In genomic region chr14:71117839-71118743, GRCh38 we compare ENCODE assay signal across 9 cellular contexts.
DNase-seq lines count a peak whose midpoint lies in the region; TF ChIP-seq lines count a peak whose summit lies in the region.
"Had no signal": no experiment of that assay in that cellular context is flagged by ENCODE, and none has a peak within 500 bp of the region (broad histone marks: within the 10 kb centered on the region; RNA-seq: fewer than 3 reads in every experiment).

No MANE protein-coding gene starts in this region.

- H3K27me3 ChIP-seq in mammary epithelial cell (ENCODE audit: insufficient read depth, low read length): no peaks in the 10 kb centered on the region
- H3K27me3 ChIP-seq in mucosa of rectum (ENCODE audit: control insufficient read depth in 2 of 2, insufficient read depth in 2 of 2, low read length in 2 of 2): no peaks in the 10 kb centered on the region

- dilution Hi-C loops in mammary epithelial cell (cut with HindIII; ENCODE audit: low sequenced_read_pairs): no loop called here

- TSS peak; percentile 87 for BruUV-seq in mammary epithelial cell (replicated peaks; lab: Mats Ljungman, UMichigan)

- CTCF ChIA-PET in mammary epithelial cell (lab: Charles Lee; ENCODE audit: low non-redundant PET): no interaction called here

- H3K9ac ChIP-seq in mammary epithelial cell (ENCODE audit: insufficient read depth, low read length) (peak overlapping the region; percentile 18), mucosa of rectum (ENCODE audit: low read depth in 1 of 2, low read length in 2 of 2) (no peak overlapping the region)

- H3K9me3 ChIP-seq in mammary epithelial cell (replicated peaks; ENCODE audit: insufficient read depth, low read length) (no peaks in the 10 kb centered on the region), mucosa of rectum (ENCODE audit: control insufficient read depth in 2 of 2, low read length in 2 of 2) (peaks cover 0 to 3% of the 10 kb centered on the region in 2 donors)

- H3K36me3 ChIP-seq in mammary epithelial cell (ENCODE audit: insufficient read depth, low read length): no peaks in the 10 kb centered on the region
- no peaks in the 10 kb centered on the region for H3K36me3 ChIP-seq in mucosa of rectum (ENCODE audit: control insufficient read depth in 2 of 2, insufficient read depth in 2 of 2, low read length in 2 of 2)

- peak overlapping the region; percentile 70 for H3K27ac ChIP-seq in mammary epithelial cell (ENCODE audit: insufficient read depth, low read depth, low read length)
- H3K27ac ChIP-seq in mucosa of rectum (ENCODE audit: low read depth in 2 of 2, low read length in 2 of 2): peak overlapping the region; percentile 66 to 77
- no peak overlapping the region for H3K27ac ChIP-seq in substantia nigra (ENCODE audit: low read depth, low read length, poor library complexity, severe bottlenecking)

- H2AFZ ChIP-seq in mammary epithelial cell (ENCODE audit: low read depth, low read length): no peak overlapping the region

- TF ChIP-seq CTCF in mammary epithelial cell (conservative IDR thresholded peaks at IDR 0.05 in 1 of 2, IDR thresholded peaks at IDR 0.05 in 1 of 2; ENCODE audit: extremely low read depth in 1 of 2, insufficient read depth in 1 of 2, low read depth in 1 of 2, low read length in 2 of 2): no peak

- in situ Hi-C loops in Caki2 (cut with HindIII; ENCODE audit: low pct_unique_long_range_greater_than_20kb, low sequenced_read_pairs) (no loop called here), mammary epithelial cell (cut with MboI; ENCODE audit: low sequenced_read_pairs in 2 of 2) (no loop called here)

- no peak overlapping the region for H3K4me2 ChIP-seq in mammary epithelial cell (ENCODE audit: insufficient read depth, low read depth, low read length)

- intact Hi-C loops in mammary epithelial cell (cut with micrococcal nuclease): no loop called here

- H4K20me1 ChIP-seq in mammary epithelial cell (ENCODE audit: insufficient read depth, low read length): no peaks in the 10 kb centered on the region

- no peaks in the 10 kb centered on the region for H3K79me2 ChIP-seq in mammary epithelial cell (ENCODE audit: insufficient read depth, low read length)

- H3K4me3 ChIP-seq in mammary epithelial cell (replicated peaks in 1 of 3; ENCODE audit: insufficient read depth in 1 of 3, low read depth in 2 of 3, low read length in 3 of 3): no peak overlapping the region
- H3K4me3 ChIP-seq in mucosa of rectum (ENCODE audit: low read length in 2 of 2): no peak overlapping the region

- DNase-seq in Caki2 (ENCODE audit: low read depth): peak; percentile 27
- peak; percentile 92 for DNase-seq in M059J (ENCODE audit: low read depth)
- peak; percentile 72 for DNase-seq in mammary epithelial cell
- no peak for DNase-seq in HuH-7 (ENCODE audit: low spot score)
- DNase-seq in NCI-H1930 (lab: John Stamatoyannopoulos, UW): no peak
- DNase-seq in substantia nigra (lab: John Stamatoyannopoulos, UW): no peak
- DNase-seq in GDM1 (lab: John Stamatoyannopoulos, UW): no peak
- DNase-seq: hypothalamus had no signal

- H3K4me1 ChIP-seq in mammary epithelial cell (ENCODE audit: insufficient read depth, low read length): peaks cover 22% of the 10 kb centered on the region
- H3K4me1 ChIP-seq in mucosa of rectum (ENCODE audit: control insufficient read depth in 2 of 2, insufficient read depth in 2 of 2, low read length in 2 of 2): peaks cover 18 to 36% of the 10 kb centered on the region in 2 donors

- WGBS in mammary epithelial cell (ENCODE audit: low coverage, missing lambda C conversion rate): 76% methylated on average over 10 of the region's 10 CpGs

Comparison
In these comparisons a context has a peak if more than half of its experiments do, and no peak if none do; other contexts are left out.
1. DNase-seq: peak in Caki2 (single experiment), M059J (single experiment) and mammary epithelial cell (single experiment); none in HuH-7 (single experiment), NCI-H1930 (0 of 2), substantia nigra (0 of 49) and GDM1 (single experiment).